8 cellular contexts compared by ENCODE assay signal in the genomic region with DNA sequence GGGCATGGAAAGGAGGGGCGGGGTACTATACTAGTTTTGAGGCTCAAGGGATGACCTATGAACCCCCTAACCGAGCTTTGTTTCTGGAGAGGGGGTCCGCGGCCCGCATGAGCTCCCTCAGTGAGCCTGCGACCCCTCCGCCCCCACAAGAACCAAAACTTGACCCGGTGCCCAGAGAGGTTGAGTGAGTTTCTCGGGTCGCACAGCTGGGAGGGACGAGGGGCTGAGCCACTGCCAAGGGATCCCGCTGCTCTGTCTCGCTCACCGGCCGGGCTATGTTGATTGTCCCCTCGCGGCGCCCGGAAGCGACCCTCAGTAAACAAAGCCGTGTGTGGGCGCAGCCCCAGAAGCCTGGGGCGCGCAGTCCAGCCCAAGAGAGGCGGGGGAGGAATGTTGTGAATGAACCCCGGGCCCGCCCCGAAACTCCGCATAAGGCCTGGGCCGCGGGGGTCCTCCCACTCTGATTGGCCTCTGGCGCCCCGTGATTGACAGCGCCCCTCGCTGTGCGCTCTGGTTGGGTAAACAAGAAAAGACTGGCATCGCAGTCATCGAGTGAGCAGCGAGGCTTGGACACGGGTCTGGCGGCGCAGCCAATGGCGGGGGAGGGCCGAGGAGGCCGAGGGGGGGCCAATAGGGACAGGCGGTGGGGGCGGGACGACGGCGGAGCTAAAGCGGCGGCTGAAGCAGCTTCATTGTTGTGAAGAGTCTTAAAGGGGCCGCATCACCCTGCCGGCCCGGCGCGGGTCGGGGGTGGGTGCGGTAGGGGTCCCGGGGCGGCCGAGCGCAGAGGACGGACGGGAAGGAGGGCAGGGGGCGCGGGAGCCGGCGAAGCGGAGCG. TPM values are rescaled to one million over a fixed set of nuclear protein-coding genes. Genes with fewer than 3 reads are reported as not detected.
A peak's percentile ranks its signal among the peaks of the same experiment; 100 is the strongest.
DNase-seq lines count a peak whose midpoint lies in the region; ATAC-seq and TF ChIP-seq lines count a peak whose summit lies in the region.

A gene (plus strand): TSS at position 692 of the 838 bp plus-strand sequence. CDS start 206 bp downstream, outside the sequence.

- TF ChIP-seq CTCF in NB4 (IDR thresholded peaks at IDR 0.05; ENCODE audit: low read depth, low read length) (no peak), suprapubic skin (IDR thresholded peaks at IDR 0.05) (no peak)

- DNase-seq in GM04504 (ENCODE audit: low read depth) (peak; percentile 99), NB4 (ENCODE audit: low read depth) (peak; percentile 99), SK-N-DZ (ENCODE audit: low spot score) (peak; percentile 98), globus pallidus (ENCODE audit: low spot score) (peak; percentile 99), nucleus accumbens (lab: John Stamatoyannopoulos, UW) (peak; percentile 82 to 99 (median 96)), suprapubic skin (ENCODE audit: low spot score in 2 of 2) (peak; percentile 99 to 100)
- peak; percentile 93 for DNase-seq in activated naive CD4-positive, alpha-beta T cell treated with anti-CD3 and anti-CD28 coated beads, Interleukin-2, amount 50 U/mL, for 16 hours

- H3K9me3 ChIP-seq in suprapubic skin, result no peaks in the 10 kb centered on the region

- 0% methylated on average over 19 of the region's 71 CpGs for WGBS in suprapubic skin

- H3K4me1 ChIP-seq in suprapubic skin, result peaks cover 40% of the 10 kb centered on the region

- ATAC-seq in HG02571 (IDR thresholded peaks at IDR 0.05; ENCODE audit: unreplicated experiment), result peak; percentile 94

- no peak for TF ChIP-seq EP300 in suprapubic skin (IDR thresholded peaks at IDR 0.05)

- no peaks in the 10 kb centered on the region for H3K27me3 ChIP-seq in suprapubic skin

- TF ChIP-seq POLR2A in NB4 (IDR thresholded peaks at IDR 0.05; ENCODE audit: extremely low read depth, insufficient read length), result no peak
- peak in 1 of 2 donors; percentile 61 for TF ChIP-seq POLR2A in suprapubic skin (IDR thresholded peaks at IDR 0.05)

- H3K4me3 ChIP-seq in NB4 (ENCODE audit: low read depth, low read length) (peak within 1 kb of the TSS; percentile 72), suprapubic skin (peak within 1 kb of the TSS; percentile 87)

- no peaks in the 10 kb centered on the region for H3K36me3 ChIP-seq in suprapubic skin

- peak within 1 kb of the TSS; percentile 83 for H3K27ac ChIP-seq in suprapubic skin

RNA-seq across cellular contexts. Expression of the gene that starts here (rescaled TPM):
- 6.1 and 6.4 TPM in 2 replicates for polyA plus RNA-seq in SK-N-DZ (2014; cell fraction: cytosol; rRNA removed)
- 4.0 and 11.4 TPM in 2 replicates for polyA plus RNA-seq in SK-N-DZ (2014; cell fraction: nucleus; rRNA removed)
- total RNA-seq in suprapubic skin, result 10 to 100 TPM; 11.4 to 19.5 (median 16.3) TPM

Comparison
In these comparisons a context has a peak if more than half of its experiments do, and no peak if none do; other contexts are left out.
1. Peak in every context shown above with its lines: DNase-seq, ATAC-seq, H3K4me3 ChIP-seq and H3K27ac ChIP-seq.